In the genomic region with DNA sequence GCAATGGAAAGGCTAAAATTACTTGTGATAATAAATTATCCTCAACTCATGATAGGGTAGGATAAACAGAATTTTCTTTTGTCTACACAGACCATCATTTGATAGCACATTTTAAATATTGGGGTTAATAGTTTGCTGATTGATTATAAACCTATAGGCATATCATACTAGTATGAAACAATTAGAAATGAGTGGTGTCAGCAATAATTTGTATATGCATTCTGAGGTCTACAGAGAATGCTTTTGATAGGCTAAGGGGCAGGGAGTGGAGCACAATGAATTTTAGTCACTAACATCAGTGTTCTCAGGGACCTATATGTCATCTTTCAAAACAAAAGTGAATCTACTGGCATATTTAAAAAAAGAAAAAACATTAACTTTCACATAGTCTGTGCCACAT, we compare ENCODE assay signal across 25 cellular contexts. TPM values are rescaled to one million over a fixed set of nuclear protein-coding genes. Genes with fewer than 3 reads are reported as not detected.
DNase-seq lines count a peak whose midpoint lies in the region; ATAC-seq, FAIRE-seq and TF ChIP-seq lines count a peak whose summit lies in the region.
"Had no signal": no experiment of that assay in that cellular context is flagged by ENCODE, and none has a peak within 500 bp of the region (broad histone marks: within the 10 kb centered on the region; RNA-seq: fewer than 3 reads in every experiment).

No MANE protein-coding gene starts in this region.

- H2AFZ ChIP-seq in K562 (ENCODE audit: low read depth, low read length): no peak overlapping the region
- H2AFZ ChIP-seq: GM23338 had no signal

- no peak overlapping the region for H3K9ac ChIP-seq in K562 (ENCODE audit: insufficient read depth in 1 of 2, low read depth in 2 of 2, low read length in 2 of 2)

- no peaks in the 10 kb centered on the region for H3K9me1 ChIP-seq in K562 (ENCODE audit: control insufficient read depth, insufficient read depth, low read length)

- TF ChIP-seq EP300 in A549 (IDR thresholded peaks at IDR 0.05) (no peak), K562 (IDR thresholded peaks at IDR 0.05; ENCODE audit: low read length) (no peak)

- no peak for TF ChIP-seq RAD21 in A549 (conservative IDR thresholded peaks at IDR 0.05 in 1 of 2, IDR thresholded peaks at IDR 0.05 in 1 of 2)
- no peak for TF ChIP-seq RAD21 in K562 (CRISPR knock-in tag; conservative IDR thresholded peaks at IDR 0.05 in 1 of 2, IDR thresholded peaks at IDR 0.05 in 1 of 2)

- BruUV-seq in K562 (replicated peaks; lab: Mats Ljungman, UMichigan): no TSS peak

- H4K20me1 ChIP-seq in K562 (replicated peaks; ENCODE audit: control insufficient read depth, insufficient read depth, low read length): no peaks in the 10 kb centered on the region

- no peaks in the 10 kb centered on the region for H3K79me2 ChIP-seq in K562 (ENCODE audit: control insufficient read depth, insufficient read depth, low read length)

- no peak for TF ChIP-seq CTCF in A549 (IDR thresholded peaks at IDR 0.05)
- no peak for TF ChIP-seq CTCF in K562 (IDR thresholded peaks at IDR 0.05 in 2 of 3, conservative IDR thresholded peaks at IDR 0.05 in 1 of 3; ENCODE audit: insufficient read depth in 2 of 3, low read depth in 1 of 3, low read length in 3 of 3)
- no peak for TF ChIP-seq CTCF in thyroid gland (IDR thresholded peaks at IDR 0.05)

- H3K36me3 ChIP-seq in K562 (ENCODE audit: control insufficient read depth, insufficient read depth, low read length) (no peaks in the 10 kb centered on the region), thyroid gland (no peaks in the 10 kb centered on the region)
- H3K36me3 ChIP-seq: BE2C had no signal

- POLR2A ChIA-PET in A549 (lab: Yijun Ruan, JAX): no interaction called here
- POLR2A ChIA-PET in K562 (lab: Yijun Ruan, JAX): interaction anchor here (0.7 kb wide), 1 partner anchor 33 kb away, joined by 3 read pairs; no protein-coding TSS in a partner anchor

- H3K27ac Mint-ChIP-seq in stimulated activated effector memory CD8-positive, alpha-beta T cell treated with anti-CD3 and anti-CD28 coated beads, Interleukin-12 subunit alpha, Interleukin-12 subunit beta, amount 100 ng/mL, for 72 hours: no peak overlapping the region
- H3K27ac Mint-ChIP-seq: CD4-positive, alpha-beta memory T cell; GM23338; H9 had no signal

- no peaks in the 10 kb centered on the region for H3K9me3 Mint-ChIP-seq in stimulated activated effector memory CD8-positive, alpha-beta T cell treated with anti-CD3 and anti-CD28 coated beads, Interleukin-12 subunit alpha, Interleukin-12 subunit beta, amount 100 ng/mL, for 72 hours
- H3K9me3 Mint-ChIP-seq: CD4-positive, alpha-beta memory T cell; GM23338; H9 had no signal

- DNase-seq in DMS79 treated with DMSO at 0.1 percent for 48 hours (lab: John Stamatoyannopoulos, UW): peak; percentile 51
- DNase-seq in DMS79 (lab: John Stamatoyannopoulos, UW): no peak
- DNase-seq in A549 (ENCODE audit: low read depth in 1 of 2, low spot score in 1 of 2): no peak
- no peak for DNase-seq in K562 (ENCODE audit: extremely low read depth in 1 of 4, low spot score in 3 of 4)
- no peak for DNase-seq in thyroid gland
- no peak for DNase-seq in stimulated activated effector memory CD8-positive, alpha-beta T cell treated with anti-CD3 and anti-CD28 coated beads, Interleukin-12 subunit alpha, Interleukin-12 subunit beta, amount 100 ng/mL, for 72 hours (ENCODE audit: low spot score in 2 of 2)
- DNase-seq: ACHN; AML-193; BE2C; C1 segment of cervical spinal cord; Calu3; CD4-positive, alpha-beta memory T cell; COR-L47; DMS153; GF-D8; H9 had no signal

- no peak overlapping the region for H3K4me3 Mint-ChIP-seq in stimulated activated effector memory CD8-positive, alpha-beta T cell treated with anti-CD3 and anti-CD28 coated beads, Interleukin-12 subunit alpha, Interleukin-12 subunit beta, amount 100 ng/mL, for 72 hours
- H3K4me3 Mint-ChIP-seq: CD4-positive, alpha-beta memory T cell; GM23338; H9 had no signal

- no peak overlapping the region for H3K27ac ChIP-seq in A549
- no peak overlapping the region for H3K27ac ChIP-seq in K562 (ENCODE audit: extremely low read depth, low read depth, low read length)
- peak overlapping the region; percentile 21 to 93 (median 77) for H3K27ac ChIP-seq in thyroid gland
- H3K27ac ChIP-seq: 22Rv1 had no signal

- no peak overlapping the region for H3K4me2 ChIP-seq in A549
- no peak overlapping the region for H3K4me2 ChIP-seq in K562 (ENCODE audit: insufficient read depth, low read length)
- H3K4me2 ChIP-seq: GM23338 had no signal

- TF ChIP-seq POLR2A in A549 (IDR thresholded peaks at IDR 0.05; ENCODE audit: low read length): no peak
- no peak for TF ChIP-seq POLR2A in K562 (conservative IDR thresholded peaks at IDR 0.05)
- no peak for TF ChIP-seq POLR2A in thyroid gland (IDR thresholded peaks at IDR 0.05)

- no peaks in the 10 kb centered on the region for H3K36me3 Mint-ChIP-seq in stimulated activated effector memory CD8-positive, alpha-beta T cell treated with anti-CD3 and anti-CD28 coated beads, Interleukin-12 subunit alpha, Interleukin-12 subunit beta, amount 100 ng/mL, for 72 hours
- H3K36me3 Mint-ChIP-seq: CD4-positive, alpha-beta memory T cell had no signal

- FAIRE-seq in A549 (lab: Jason Lieb, UNC): no peak
- no peak for FAIRE-seq in K562 (lab: Jason Lieb, UNC)
- FAIRE-seq: A204.1, GM12891, GM18507 had no signal

- H3K9me3 ChIP-seq in A549 (no peaks in the 10 kb centered on the region), K562 (replicated peaks; ENCODE audit: control insufficient read depth, insufficient read depth, low read depth, low read length) (no peaks in the 10 kb centered on the region), thyroid gland (no peaks in the 10 kb centered on the region)
- H3K9me3 ChIP-seq: BE2C had no signal

- no peaks in the 10 kb centered on the region for H3K4me1 Mint-ChIP-seq in stimulated activated effector memory CD8-positive, alpha-beta T cell treated with anti-CD3 and anti-CD28 coated beads, Interleukin-12 subunit alpha, Interleukin-12 subunit beta, amount 100 ng/mL, for 72 hours
- H3K4me1 Mint-ChIP-seq: CD4-positive, alpha-beta memory T cell had no signal

- H3K4me3 ChIP-seq in A549 (no peak overlapping the region), K562 (no peak overlapping the region), thyroid gland (replicated peaks in 1 of 3) (no peak overlapping the region)
- H3K4me3 ChIP-seq: GM23338 had no signal

- CTCF ChIA-PET in A549 (lab: Yijun Ruan, JAX): interaction anchor here (1.4 kb wide), 1 partner anchor 38 kb away, joined by 3 read pairs; no protein-coding TSS in a partner anchor
- CTCF ChIA-PET in K562 (lab: Yijun Ruan, JAX; ENCODE audit: low intra/inter-chr PET ratio): no interaction called here

- ATAC-seq in A549 (no peak), K562 (no peak), HG03432 (IDR thresholded peaks at IDR 0.05; ENCODE audit: unreplicated experiment) (no peak)
- no peak for ATAC-seq in stimulated activated effector memory CD8-positive, alpha-beta T cell treated with anti-CD3 and anti-CD28 coated beads, Interleukin-12 subunit alpha, Interleukin-12 subunit beta, amount 100 ng/mL, for 72 hours
- ATAC-seq: GM23338, HCT116 had no signal

- in situ Hi-C loops in K562 (cut with MboI): loop anchor here (10.0 kb wide), 1 partner anchor 425 kb away; no protein-coding TSS in a partner anchor

- H3K27me3 ChIP-seq in K562 (ENCODE audit: control insufficient read depth in 2 of 2, insufficient read depth in 2 of 2, low read length in 2 of 2) (no peaks in the 10 kb centered on the region), thyroid gland (no peaks in the 10 kb centered on the region)

- H3K4me1 ChIP-seq in A549 (no peaks in the 10 kb centered on the region), K562 (replicated peaks in 1 of 2; ENCODE audit: control insufficient read depth in 2 of 2, insufficient read depth in 2 of 2, low read length in 2 of 2) (peaks cover 0 to 1% of the 10 kb centered on the region in 2 experiments; a peak in 1 of 5 replicates), thyroid gland (peaks cover 31 to 35% of the 10 kb centered on the region in 2 donors)
- H3K4me1 ChIP-seq: BE2C had no signal

- intact Hi-C loops in K562 (cut with micrococcal nuclease) (loop anchor here (5.0 kb wide), 1 partner anchor 128 kb away; no protein-coding TSS in a partner anchor), thyroid gland (cut with DNase I) (loop anchor here (5.0 kb wide), 1 partner anchor 38 kb away; no protein-coding TSS in a partner anchor)

RNA-seq across cellular contexts. Expression of a gene that starts 27.8 kb away (rescaled TPM):
- polyA plus RNA-seq in A549 (2011; rRNA removed) (17.8 and 21.9 TPM in 2 replicates), A549 (2017; fragmentation: RNase III; extraction: RNeasy Plus Mini Kit Qiagen cat#74134 plus additional on column Dnase treatment) (12.6 to 14.0 TPM (median 13.2 TPM) in 3 replicates), K562 (2011; rRNA removed) (24.7 and 30.3 TPM in 2 replicates), K562 (2014; fragmentation: Illumina TruSeq; extraction: Trizol) (21.0 and 21.9 TPM in 2 replicates), K562 (2014; fragmentation: Nextera tagmentation; extraction: Ambion mirVana) (10 to 100 TPM; 10.6 to 11.0 TPM), K562 (2014; rRNA removed) (20.6 and 21.8 TPM in 2 replicates)
- 6.2 and 6.9 TPM in 2 replicates for polyA plus RNA-seq in A549 (2012; cell fraction: cytosol; rRNA removed)
- 3.2 and 5.2 TPM in 2 replicates for polyA plus RNA-seq in A549 (2012; cell fraction: nucleus; rRNA removed)
- 11.6 and 15.8 TPM in 2 replicates for polyA minus RNA-seq in A549 (2011; rRNA and poly(A)+ RNA removed)
- total RNA-seq in K562 (2011; cell fraction: chromatin; rRNA removed; ENCODE audit: low replicate concordance): 10.2 and 22.5 TPM in 2 replicates
- 2.8 and 3.6 TPM in 2 replicates for total RNA-seq in K562 (2011; cell fraction: nucleolus; rRNA removed)
- 7.4 and 10.6 TPM in 2 replicates for total RNA-seq in K562 (2011; cell fraction: nucleoplasm; rRNA removed)
- total RNA-seq in K562 (2014; rRNA removed) (24.0 and 27.6 TPM in 2 replicates), K562 (2014; rRNA removed; fragmentation: Illumina TruSeq; extraction: Trizol) (41.0 and 48.1 TPM in 2 replicates), K562 (2015; rRNA removed; fragmentation: Illumina TruSeq; extraction: Trizol) (33.0 and 36.0 TPM in 2 replicates), K562 (2021) (31.8 and 34.6 TPM in 2 replicates), thyroid gland (10 to 100 TPM; 28.8 to 47.2 (median 44.4) TPM)
- polyA plus RNA-seq in K562 (2011; cell fraction: cytosol; rRNA removed): 7.3 and 11.9 TPM in 2 replicates
- polyA plus RNA-seq in K562 (2011; cell fraction: nucleus; rRNA removed): 10.3 and 12.2 TPM in 2 replicates
- 21.0 and 23.2 TPM in 2 replicates for polyA plus RNA-seq in K562 (2012)
- 63.5 and 63.6 TPM in 2 replicates for polyA minus RNA-seq in K562 (2011; rRNA and poly(A)+ RNA removed)
- polyA minus RNA-seq in K562 (2011; cell fraction: cytosol; rRNA and poly(A)+ RNA removed): 20.7 and 21.1 TPM in 2 replicates
- 7.0 and 13.9 TPM in 2 replicates for polyA minus RNA-seq in K562 (2011; cell fraction: nucleus; rRNA and poly(A)+ RNA removed)

RNA-seq across cellular contexts. Expression of a gene that starts 32.2 kb away (rescaled TPM):
- not detected in 2 replicates for polyA plus RNA-seq in A549 (2011; rRNA removed)
- polyA plus RNA-seq in A549 (2012; cell fraction: cytosol; rRNA removed): not detected in 2 replicates
- polyA plus RNA-seq in A549 (2012; cell fraction: nucleus; rRNA removed): not detected in 2 replicates
- polyA plus RNA-seq in A549 (2017; fragmentation: RNase III; extraction: RNeasy Plus Mini Kit Qiagen cat#74134 plus additional on column Dnase treatment): not detected in 3 replicates
- not detected in 2 replicates for polyA minus RNA-seq in A549 (2011; rRNA and poly(A)+ RNA removed)
- not detected in 2 replicates for total RNA-seq in K562 (2011; cell fraction: chromatin; rRNA removed; ENCODE audit: low replicate concordance)
- total RNA-seq in K562 (2011; cell fraction: nucleolus; rRNA removed): not detected in 2 replicates
- not detected in 2 replicates for total RNA-seq in K562 (2011; cell fraction: nucleoplasm; rRNA removed)
- total RNA-seq in K562 (2014; rRNA removed): not detected in 2 replicates
- total RNA-seq in K562 (2014; rRNA removed; fragmentation: Illumina TruSeq; extraction: Trizol): not detected in 2 replicates
- total RNA-seq in K562 (2015; rRNA removed; fragmentation: Illumina TruSeq; extraction: Trizol): not detected in 2 replicates
- not detected in 2 replicates for total RNA-seq in K562 (2021)
- polyA plus RNA-seq in K562 (2011; rRNA removed): not detected in 2 replicates
- not detected in 2 replicates for polyA plus RNA-seq in K562 (2011; cell fraction: cytosol; rRNA removed)
- not detected in 2 replicates for polyA plus RNA-seq in K562 (2011; cell fraction: nucleus; rRNA removed)
- polyA plus RNA-seq in K562 (2012): 0.04 and 0.15 TPM in 2 replicates
- polyA plus RNA-seq in K562 (2014; fragmentation: Illumina TruSeq; extraction: Trizol): 0.04 TPM in 1 of 2 replicates, not detected in the other
- polyA plus RNA-seq in K562 (2014; fragmentation: Nextera tagmentation; extraction: Ambion mirVana): under 1 TPM; 0.01 to 0.06 TPM
- not detected in 2 replicates for polyA plus RNA-seq in K562 (2014; rRNA removed)
- not detected in 2 replicates for polyA minus RNA-seq in K562 (2011; rRNA and poly(A)+ RNA removed)
- not detected in 2 replicates for polyA minus RNA-seq in K562 (2011; cell fraction: cytosol; rRNA and poly(A)+ RNA removed)
- not detected in 2 replicates for polyA minus RNA-seq in K562 (2011; cell fraction: nucleus; rRNA and poly(A)+ RNA removed)
- total RNA-seq in thyroid gland: 10 to 100 TPM in 1 of 4 donors, 1 to 10 TPM in 3; 6.5 to 15.8 (median 8.5) TPM
- total RNA-seq: Calu3; CD4-positive, alpha-beta memory T cell; Daoy; G401; GM23338; H9 had no signal
- polyA plus RNA-seq: CD4-positive, alpha-beta memory T cell; GM23338 had no signal

Comparison
In these comparisons a context has a peak if more than half of its experiments do, and no peak if none do; other contexts are left out.
1. H3K27ac ChIP-seq: peak in thyroid gland (3 of 3); none in A549 (0 of 2) and K562 (single experiment).
2. RNA of a gene that starts 32.2 kb away (total RNA-seq): 6.5 to 15.8 TPM in thyroid gland; not detected in K562; every median in the first group is over 4 times any median in the second.